In the genomic region with DNA sequence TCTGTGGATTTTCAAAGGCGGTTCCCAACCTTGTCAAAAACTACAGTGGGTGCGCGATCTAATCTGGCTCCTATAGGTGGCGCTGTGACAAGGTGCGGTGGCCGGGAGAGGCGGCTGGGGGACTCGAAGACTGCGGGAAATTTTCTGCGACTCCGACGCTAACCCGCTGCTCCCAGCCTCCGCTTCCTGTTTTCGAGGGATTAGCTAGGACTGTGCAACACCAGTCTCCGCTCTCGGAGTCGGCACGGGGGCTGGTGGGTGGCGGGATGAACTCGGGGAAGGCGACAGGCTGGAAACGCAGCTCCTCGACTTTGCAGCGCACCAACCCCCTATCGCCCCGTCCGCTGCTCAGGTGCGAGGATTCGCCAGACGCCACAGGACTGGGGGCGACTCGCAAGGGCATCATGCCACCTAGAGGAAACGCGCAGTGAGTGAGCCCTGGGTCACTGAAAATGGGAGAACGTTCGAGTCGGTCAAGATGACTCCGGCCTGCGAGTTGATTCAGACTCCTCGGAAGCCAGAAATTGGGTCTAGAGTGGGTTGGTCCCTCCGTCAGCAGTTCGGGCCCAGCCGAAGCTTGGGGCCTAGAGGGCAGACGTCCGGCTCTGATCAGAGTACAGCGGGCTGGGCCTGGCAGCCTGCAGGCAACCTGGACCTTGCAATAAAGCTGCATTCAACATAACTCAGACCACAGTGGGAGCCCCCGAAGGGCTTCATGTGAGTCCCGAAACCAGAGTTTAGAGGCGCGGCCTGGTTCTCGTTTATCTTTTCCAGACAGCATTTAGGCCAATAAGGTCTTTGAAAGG, we compare ENCODE assay signal across 8 cellular contexts. TPM values are rescaled to one million over a fixed set of nuclear protein-coding genes. Genes with fewer than 3 reads are reported as not detected.
DNase-seq lines count a peak whose midpoint lies in the region; ATAC-seq and TF ChIP-seq lines count a peak whose summit lies in the region.

No MANE protein-coding gene starts in this region.

- peak; percentile 47 for ATAC-seq in upper lobe of right lung
- ATAC-seq in HG02588 (IDR thresholded peaks at IDR 0.05; ENCODE audit: unreplicated experiment), result no peak

- H3K27ac ChIP-seq in BLaER1, result no peak overlapping the region
- no peak overlapping the region for H3K27ac ChIP-seq in upper lobe of right lung
- H3K27ac ChIP-seq in spleen, result no peak overlapping the region
- H3K27ac ChIP-seq in dorsolateral prefrontal cortex, result no peak overlapping the region

- peak overlapping the region; percentile 58; the same call in 1 of the 2 replicates for H3K4me3 ChIP-seq in BLaER1
- H3K4me3 ChIP-seq in WI38 (ENCODE audit: low read depth, low read length), result no peak overlapping the region
- peak overlapping the region; percentile 2; the same call in 1 of the 2 replicates for H3K4me3 ChIP-seq in iPS-18c (ENCODE audit: insufficient read depth, low read depth, low read length)
- no peak overlapping the region for H3K4me3 ChIP-seq in upper lobe of right lung
- peak overlapping the region in 2 of 8 donors; percentile 19 to 52 for H3K4me3 ChIP-seq in spleen
- H3K4me3 ChIP-seq in dorsolateral prefrontal cortex, result peak overlapping the region in 7 of 59 donors; percentile 35 to 64 (median 43)

- DNase-seq in HCEC 1CT (peak; percentile 16), upper lobe of right lung (peak; percentile 67), spleen (no peak), dorsolateral prefrontal cortex (no peak)

- TF ChIP-seq POLR2A in spleen (IDR thresholded peaks at IDR 0.05), result no peak

- H3K36me3 ChIP-seq in BLaER1 (no peaks in the 10 kb centered on the region), upper lobe of right lung (no peaks in the 10 kb centered on the region), spleen (no peaks in the 10 kb centered on the region)

- WGBS in spleen, 5 donors, result 5 to 8% (median 6%) methylated on average over 23 to 52 of the region's 52 CpGs

- H3K9me3 ChIP-seq in BLaER1 (peaks cover 58% of the 10 kb centered on the region), iPS-18c (ENCODE audit: control insufficient read depth, insufficient read depth, low read length) (peaks cover 7% of the 10 kb centered on the region), upper lobe of right lung (no peaks in the 10 kb centered on the region), spleen (no peaks in the 10 kb centered on the region)

- peaks cover 6% of the 10 kb centered on the region; the same call in 1 of the 2 replicates for H4K20me1 ChIP-seq in BLaER1

- H3K27me3 ChIP-seq in BLaER1, result peaks cover 71% of the 10 kb centered on the region
- H3K27me3 ChIP-seq in upper lobe of right lung, result peaks cover 100% of the 10 kb centered on the region
- H3K27me3 ChIP-seq in spleen (replicated peaks in 1 of 7), result peaks cover 20 to 100% (median 100%) of the 10 kb centered on the region in 7 donors
- peaks cover 59 to 100% (median 100%) of the 10 kb centered on the region in 45 donors for H3K27me3 ChIP-seq in dorsolateral prefrontal cortex

- TF ChIP-seq CTCF in WI38 (IDR thresholded peaks at IDR 0.05; ENCODE audit: low read depth, low read length) (0 out of 2 replicates have a peak, but pooled peaks have one; percentile 18), upper lobe of right lung (IDR thresholded peaks at IDR 0.05) (peak; percentile 32), spleen (IDR thresholded peaks at IDR 0.05 in 8 of 11, conservative IDR thresholded peaks at IDR 0.05 in 3 of 11) (peak in 4 of 11 experiments; percentile 7 to 40 (median 23)), dorsolateral prefrontal cortex (IDR thresholded peaks at IDR 0.05 in 54 of 56, conservative IDR thresholded peaks at IDR 0.05 in 2 of 56; ENCODE audit: low read depth in 1 of 56, partially characterized antibody in 56 of 56) (peak in 14 of 56 donors; percentile 6 to 37 (median 15))

- intact Hi-C loops in upper lobe of right lung (cut with DNase I), result no loop called here
- intact Hi-C loops in spleen (cut with DNase I; ENCODE audit: low total_unique reads), result no loop called here
- intact Hi-C loops in dorsolateral prefrontal cortex (cut with DNase I), result no loop called here

- H3K9ac ChIP-seq in BLaER1, result no peak overlapping the region

- H3K4me1 ChIP-seq in BLaER1 (peaks cover 17% of the 10 kb centered on the region), upper lobe of right lung (peaks cover 17% of the 10 kb centered on the region), spleen (peaks cover 0 to 47% (median 33%) of the 10 kb centered on the region in 6 donors)

- H3K4me2 ChIP-seq in BLaER1, result peak overlapping the region; percentile 59

RNA-seq across cellular contexts. Expression of gene PAX9, which starts 5.5 kb away (rescaled TPM):
- total RNA-seq in upper lobe of right lung, result 0.78 TPM
- under 1 TPM in 4 of 7 donors, not detected in 3; 0.07 to 0.43 (median 0.17) TPM for total RNA-seq in spleen
- polyA plus RNA-seq in spleen, result under 1 TPM; 0.02 to 0.06 (median 0.02) TPM
- total RNA-seq in dorsolateral prefrontal cortex, result under 1 TPM in 7 of 120 experiments, not detected in 113; 0.08 to 0.76 (median 0.35) TPM

Comparison
In these comparisons a context has a peak if more than half of its experiments do, and no peak if none do; other contexts are left out.
1. H3K4me3 ChIP-seq: peak in BLaER1 (single experiment) and iPS-18c (single experiment); none in WI38 (single experiment) and upper lobe of right lung (single experiment).
2. DNase-seq: peak in HCEC 1CT (single experiment) and upper lobe of right lung (single experiment); none in spleen (single experiment) and dorsolateral prefrontal cortex (0 of 10).